ENCODE assay signal across 17 cellular contexts in the genomic region with DNA sequence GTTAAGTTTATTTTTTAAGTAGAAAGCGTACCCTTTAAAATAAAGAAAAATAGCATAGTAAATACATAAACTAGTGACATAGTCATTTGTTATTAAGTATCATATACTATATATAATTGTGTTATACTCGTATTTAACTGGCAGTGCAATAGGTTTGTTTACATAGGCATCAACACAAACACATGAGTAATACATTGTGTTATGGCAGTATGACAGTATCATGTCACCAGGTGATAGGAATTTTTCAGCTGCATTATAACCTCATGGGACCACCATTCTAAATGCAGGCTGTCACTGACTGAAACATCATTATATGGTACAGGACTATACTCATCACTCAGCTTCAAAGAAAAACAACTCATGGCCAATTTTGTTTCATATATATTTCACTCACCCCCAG. TPM values are rescaled to one million over a fixed set of nuclear protein-coding genes. Genes with fewer than 3 reads are reported as not detected.
DNase-seq lines count a peak whose midpoint lies in the region; ATAC-seq, FAIRE-seq and TF ChIP-seq lines count a peak whose summit lies in the region.
"Had no signal": no experiment of that assay in that cellular context is flagged by ENCODE, and none has a peak within 500 bp of the region (broad histone marks: within the 10 kb centered on the region; RNA-seq: fewer than 3 reads in every experiment).

No MANE protein-coding gene starts in this region.

- H3K9me3 Mint-ChIP-seq in MCF 10A (ENCODE audit: unreplicated experiment): no peaks in the 10 kb centered on the region

- no peak overlapping the region for H3K4me3 Mint-ChIP-seq in MCF 10A (ENCODE audit: unreplicated experiment)
- H3K4me3 Mint-ChIP-seq: CD14-positive monocyte had no signal

- no peak overlapping the region for H3K4me3 ChIP-seq in BLaER1 treated with 17β-estradiol and CSF1 and Interleukin-3, amounts not matched to agents 10 nM and 100 nM
- H3K4me3 ChIP-seq in bronchial epithelial cell (ENCODE audit: low read depth, low read length) (no peak overlapping the region), thoracic aorta (no peak overlapping the region)
- H3K4me3 ChIP-seq: GM23248, HAP-1 had no signal

- intact Hi-C loops in MCF 10A (cut with micrococcal nuclease): loop anchor here (10.0 kb wide), 1 partner anchor 144 kb away; no protein-coding TSS in a partner anchor

- H3K27ac Mint-ChIP-seq in MCF 10A (ENCODE audit: low read depth, unreplicated experiment): no peak overlapping the region

- peak; percentile 50 for FAIRE-seq in GM12892 (lab: Jason Lieb, UNC)
- FAIRE-seq in bronchial epithelial cell (lab: Jason Lieb, UNC): no peak
- FAIRE-seq: HTR-8/SVneo had no signal

- POLR2A ChIA-PET in MCF 10A (lab: Yijun Ruan, JAX): interaction anchor here (1.3 to 2.9 kb wide), 4 partner anchors 8 to 33 kb away, joined by 3 to 28 read pairs (median 14); partner anchors contain the start of gene RIC1

- peaks cover 27 to 100% (median 52%) of the 10 kb centered on the region in 10 experiments for H3K4me1 ChIP-seq in BLaER1 treated with 17β-estradiol and CSF1 and Interleukin-3, amounts not matched to agents 10 nM and 100 nM
- H3K4me1 ChIP-seq in thoracic aorta (ENCODE audit: control insufficient read depth in 1 of 2, low read depth in 2 of 2): peaks cover 17 to 43% of the 10 kb centered on the region in 2 donors
- H3K4me1 ChIP-seq: HAP-1 had no signal

- H3K9me3 ChIP-seq in BLaER1 treated with 17β-estradiol and CSF1 and Interleukin-3, amounts not matched to agents 10 nM and 100 nM (replicated peaks in 1 of 11): peaks cover 0 to 10% (median 0%) of the 10 kb centered on the region in 11 experiments; a peak in 3 of 22 replicates
- no peaks in the 10 kb centered on the region for H3K9me3 ChIP-seq in thoracic aorta
- H3K9me3 ChIP-seq: HAP-1, SK-N-SH had no signal

- H4K20me1 ChIP-seq in BLaER1 treated with 17β-estradiol and CSF1 and Interleukin-3, amounts not matched to agents 10 nM and 100 nM: peaks cover 0 to 17% (median 0%) of the 10 kb centered on the region in 11 experiments; a peak in 2 of 22 replicates

- BruUV-seq in MCF 10A (replicated peaks; lab: Mats Ljungman, UMichigan): no TSS peak

- H3K4me1 Mint-ChIP-seq in MCF 10A (ENCODE audit: insufficient read depth, unreplicated experiment): peaks cover 6% of the 10 kb centered on the region

- H3K27ac ChIP-seq in BLaER1 treated with 17β-estradiol and CSF1 and Interleukin-3, amounts not matched to agents 10 nM and 100 nM: peak overlapping the region in 7 of 11 experiments; percentile 38 to 89 (median 52); a peak in 13 of 22 replicates
- H3K27ac ChIP-seq in thoracic aorta: peak overlapping the region; percentile 59 to 73

- CTCF ChIA-PET in MCF 10A (lab: Yijun Ruan, JAX): interaction anchor here (0.6 to 1.6 kb wide), 4 partner anchors 18 to 783 kb away, joined by 3 read pairs; partner anchors contain the start of gene CD274

- H3K4me2 ChIP-seq in BLaER1 treated with 17β-estradiol and CSF1 and Interleukin-3, amounts not matched to agents 10 nM and 100 nM: peak overlapping the region in 4 of 11 experiments; percentile 23 to 66 (median 52); a peak in 3 of 22 replicates
- H3K4me2 ChIP-seq: SK-N-SH had no signal

- H3K27me3 Mint-ChIP-seq in MCF 10A (ENCODE audit: insufficient read depth, unreplicated experiment): no peaks in the 10 kb centered on the region

- H3K36me3 Mint-ChIP-seq in MCF 10A (ENCODE audit: insufficient read depth, unreplicated experiment): no peaks in the 10 kb centered on the region

- H3K36me3 ChIP-seq in BLaER1 treated with 17β-estradiol and CSF1 and Interleukin-3, amounts not matched to agents 10 nM and 100 nM: peaks cover 11 to 49% (median 31%) of the 10 kb centered on the region in 11 experiments; a peak in 21 of 22 replicates
- H3K36me3 ChIP-seq in bronchial epithelial cell (ENCODE audit: control insufficient read depth, insufficient read depth, low read length) (no peaks in the 10 kb centered on the region), thoracic aorta (no peaks in the 10 kb centered on the region)
- H3K36me3 ChIP-seq: HAP-1 had no signal

- TF ChIP-seq CTCF in bronchial epithelial cell (IDR thresholded peaks at IDR 0.05; ENCODE audit: insufficient read depth, low read length, severe bottlenecking) (no peak), thoracic aorta (IDR thresholded peaks at IDR 0.05) (no peak), MCF 10A (IDR thresholded peaks at IDR 0.05; ENCODE audit: unreplicated experiment) (no peak)

- ATAC-seq in thoracic aorta (ENCODE audit: insufficient number of reproducible peaks, low FRiP score, low read depth): no peak
- ATAC-seq in HG02870 (IDR thresholded peaks at IDR 0.05; ENCODE audit: unreplicated experiment): no peak

- no peak for DNase-seq in GM12892 (ENCODE audit: insufficient read length)
- peak; percentile 35 for DNase-seq in bronchial epithelial cell (ENCODE audit: low read depth)
- no peak for DNase-seq in thoracic aorta (ENCODE audit: low spot score)
- DNase-seq in ureter (ENCODE audit: low spot score): no peak
- DNase-seq in MCF 10A (ENCODE audit: unreplicated experiment): no peak
- DNase-seq: ACHN, GF-D8, GM23248, NCI-H1105, NCI-H1694 treated with DMSO at 0.1 percent for 48 hours, SHP77 treated with DMSO at 0.1 percent for 48 hours, SK-N-SH had no signal

- H3K9ac ChIP-seq in BLaER1 treated with 17β-estradiol and CSF1 and Interleukin-3, amounts not matched to agents 10 nM and 100 nM: no peak overlapping the region
- H3K9ac ChIP-seq: GM23248, SK-N-SH had no signal

- H3K27me3 ChIP-seq in BLaER1 treated with 17β-estradiol and CSF1 and Interleukin-3, amounts not matched to agents 10 nM and 100 nM: no peaks in the 10 kb centered on the region
- H3K27me3 ChIP-seq in bronchial epithelial cell (ENCODE audit: control insufficient read depth, insufficient read depth, low read length) (no peaks in the 10 kb centered on the region), thoracic aorta (replicated peaks; ENCODE audit: insufficient read depth) (no peaks in the 10 kb centered on the region)

- TF ChIP-seq POLR2A in GM12892 (IDR thresholded peaks at IDR 0.05; ENCODE audit: low read depth, low read length): no peak

RNA-seq across cellular contexts. Expression of gene RIC1, which starts 8.4 kb away (rescaled TPM):
- 16.8 TPM for polyA plus RNA-seq in GM12892 (2012; ENCODE audit: missing spikeins)
- total RNA-seq in bronchial epithelial cell (32.8 and 34.2 TPM in 2 replicates), thoracic aorta (10 to 100 TPM; 44.5 to 49.4 TPM), ureter (28.5 TPM), MCF 10A (2022) (21.3 and 23.1 TPM in 2 replicates)
